ENCODE assay signal across 8 cellular contexts in genomic region chr4:140150886-140151699, GRCh38. TPM values are rescaled to one million over a fixed set of nuclear protein-coding genes. Genes with fewer than 3 reads are reported as not detected.
DNase-seq lines count a peak whose midpoint lies in the region; ATAC-seq and TF ChIP-seq lines count a peak whose summit lies in the region.

No MANE protein-coding gene starts in this region.

- intact Hi-C loops in Panc1 (cut with micrococcal nuclease; ENCODE audit: unreplicated experiment): loop anchor here (5.0 to 10.0 kb wide), 3 partner anchors 54 to 416 kb away; no protein-coding TSS in a partner anchor

- H3K36me3 ChIP-seq in KMS-11 (ENCODE audit: insufficient read depth) (no peaks in the 10 kb centered on the region), Panc1 (ENCODE audit: control insufficient read depth, insufficient read depth, low read length) (no peaks in the 10 kb centered on the region)

- peak overlapping the region; percentile 71 for H3K9ac ChIP-seq in KMS-11

- peaks cover 6% of the 10 kb centered on the region for H3K27me3 Mint-ChIP-seq in activated T-cell treated with anti-CD3 and anti-CD28 coated beads, Interleukin-2, amount 50 U/mL, for 4 hours (ENCODE audit: low read depth)
- H3K27me3 Mint-ChIP-seq in mesothelial cell of epicardium (ENCODE audit: low read depth): no peaks in the 10 kb centered on the region

- DNase-seq in EL (peak; percentile 92), Panc1 (ENCODE audit: low read depth, low spot score) (no peak), epithelial cell of proximal tubule (ENCODE audit: low read depth) (no peak), mesothelial cell of epicardium (ENCODE audit: low spot score in 2 of 2, unreplicated experiment in 2 of 2) (peak; percentile 78 to 87)
- peak; percentile 71 for DNase-seq in activated T-cell treated with anti-CD3 and anti-CD28 coated beads, Interleukin-2, amount 50 U/mL, for 4 hours
- peak; percentile 70 for DNase-seq in stimulated activated CD8-positive, alpha-beta memory T cell treated with anti-CD3 and anti-CD28 coated beads, Interleukin-4, amount 100 ng/mL, for 48 hours

- H3K4me1 ChIP-seq in KMS-11 (ENCODE audit: low read depth, poor library complexity, severe bottlenecking) (peaks cover 30% of the 10 kb centered on the region), Panc1 (ENCODE audit: control insufficient read depth, insufficient read depth, low read length) (peaks cover 19% of the 10 kb centered on the region)

- peak overlapping the region; percentile 85 for H2AFZ ChIP-seq in KMS-11 (ENCODE audit: low read depth)

- no peaks in the 10 kb centered on the region for H4K20me1 ChIP-seq in KMS-11 (ENCODE audit: insufficient read depth)

- H3K9me3 ChIP-seq in Panc1 (ENCODE audit: control insufficient read depth, insufficient read depth, low read depth, low read length): no peaks in the 10 kb centered on the region

- CTCF ChIA-PET in Panc1 (lab: Charles Lee): interaction anchor here (0.6 kb wide), 1 partner anchor 1134 kb away, joined by 3 read pairs; no protein-coding TSS in a partner anchor

- TF ChIP-seq CTCF in KMS-11 (conservative IDR thresholded peaks at IDR 0.05; ENCODE audit: low read depth, low read length) (no peak), Panc1 (IDR thresholded peaks at IDR 0.05) (no peak), epithelial cell of proximal tubule (conservative IDR thresholded peaks at IDR 0.05; ENCODE audit: low read depth, low read length) (no peak), mesothelial cell of epicardium (IDR thresholded peaks at IDR 0.05; ENCODE audit: unreplicated experiment) (no peak)

- peak overlapping the region; percentile 75 for H3K4me2 ChIP-seq in KMS-11

- in situ Hi-C loops in Panc1 (cut with HindIII; ENCODE audit: low pct_unique_long_range_greater_than_20kb, low sequenced_read_pairs): no loop called here

- peaks cover 30% of the 10 kb centered on the region for H3K4me1 Mint-ChIP-seq in activated T-cell treated with anti-CD3 and anti-CD28 coated beads, Interleukin-2, amount 50 U/mL, for 4 hours (ENCODE audit: low read depth)
- peaks cover 40% of the 10 kb centered on the region for H3K4me1 Mint-ChIP-seq in mesothelial cell of epicardium

- no TSS peak for BruUV-seq in Panc1 (replicated peaks; lab: Mats Ljungman, UMichigan)

- ATAC-seq in Panc1 (peak; percentile 69), HG02798 (IDR thresholded peaks at IDR 0.05; ENCODE audit: poor library complexity, unreplicated experiment) (no peak)
- peak; percentile 44 to 51 for ATAC-seq in activated T-cell treated with anti-CD3 and anti-CD28 coated beads, Interleukin-2, amount 50 U/mL, for 4 hours

- H3K27me3 ChIP-seq in KMS-11 (ENCODE audit: insufficient read depth, low read depth) (no peaks in the 10 kb centered on the region), Panc1 (ENCODE audit: control insufficient read depth, insufficient read depth, low read length) (no peaks in the 10 kb centered on the region)

- peak overlapping the region; percentile 74 for H3K4me3 ChIP-seq in KMS-11 (IDR thresholded peaks at IDR 0.05; ENCODE audit: insufficient read depth, low read depth, low read length)
- H3K4me3 ChIP-seq in Panc1 (ENCODE audit: low read depth in 2 of 2, low read length in 2 of 2): peak overlapping the region; percentile 82 to 95
- peak overlapping the region; percentile 93 for H3K4me3 ChIP-seq in epithelial cell of proximal tubule (ENCODE audit: low read depth, low read length)

- H3K36me3 Mint-ChIP-seq in activated T-cell treated with anti-CD3 and anti-CD28 coated beads, Interleukin-2, amount 50 U/mL, for 4 hours (ENCODE audit: insufficient read depth): no peaks in the 10 kb centered on the region
- H3K36me3 Mint-ChIP-seq in mesothelial cell of epicardium: no peaks in the 10 kb centered on the region

- H3K27ac Mint-ChIP-seq in mesothelial cell of epicardium: peak overlapping the region; percentile 98

- H3K4me3 Mint-ChIP-seq in activated T-cell treated with anti-CD3 and anti-CD28 coated beads, Interleukin-2, amount 50 U/mL, for 4 hours: peak overlapping the region; percentile 87
- peak overlapping the region; percentile 95 for H3K4me3 Mint-ChIP-seq in mesothelial cell of epicardium

- H3K9me3 Mint-ChIP-seq in activated T-cell treated with anti-CD3 and anti-CD28 coated beads, Interleukin-2, amount 50 U/mL, for 4 hours: no peaks in the 10 kb centered on the region
- H3K9me3 Mint-ChIP-seq in mesothelial cell of epicardium: no peaks in the 10 kb centered on the region

- peak overlapping the region; percentile 64 for H3K27ac ChIP-seq in KMS-11
- H3K27ac ChIP-seq in Panc1 (ENCODE audit: low read length): peak overlapping the region; percentile 95

- POLR2A ChIA-PET in Panc1 (lab: Charles Lee): interaction anchor here (0.6 to 4.1 kb wide), 5 partner anchors 54 to 139 kb away, joined by 4 to 28 read pairs (median 7); no protein-coding TSS in a partner anchor

- H3K79me2 ChIP-seq in KMS-11 (ENCODE audit: insufficient read depth, low read depth): no peaks in the 10 kb centered on the region

RNA-seq across cellular contexts. Expression of gene MAML3, which starts 2.9 kb away (rescaled TPM):
- total RNA-seq in Panc1 (2021; ENCODE audit: unreplicated experiment) (7.7 TPM), epithelial cell of proximal tubule (1.0 and 1.2 TPM in 2 replicates), mesothelial cell of epicardium (24.8 to 26.9 TPM (median 26.0 TPM) in 3 replicates)
- polyA plus RNA-seq in Panc1 (2012; ENCODE audit: insufficient read length): 7.1 TPM
- 1 to 10 TPM in 1 of 3 donors, under 1 TPM in 2; 0.60 to 1.0 (median 0.73) TPM for total RNA-seq in activated T-cell treated with anti-CD3 and anti-CD28 coated beads, Interleukin-2, amount 50 U/mL, for 4 hours

Comparison
In these comparisons a context has a peak if more than half of its experiments do, and no peak if none do; other contexts are left out.
1. DNase-seq: peak in EL (single experiment), activated T-cell treated with anti-CD3 and anti-CD28 coated beads, Interleukin-2, amount 50 U/mL, for 4 hours (single experiment), mesothelial cell of epicardium (2 of 2) and stimulated activated CD8-positive, alpha-beta memory T cell treated with anti-CD3 and anti-CD28 coated beads, Interleukin-4, amount 100 ng/mL, for 48 hours (single experiment); none in Panc1 (single experiment) and epithelial cell of proximal tubule (single experiment).
2. Peak in every context shown above with its lines, with median percentiles within 50 percentile points of each other: H3K4me3 ChIP-seq.